ENCODE assay signal across 1 cellular context in the genomic region with DNA sequence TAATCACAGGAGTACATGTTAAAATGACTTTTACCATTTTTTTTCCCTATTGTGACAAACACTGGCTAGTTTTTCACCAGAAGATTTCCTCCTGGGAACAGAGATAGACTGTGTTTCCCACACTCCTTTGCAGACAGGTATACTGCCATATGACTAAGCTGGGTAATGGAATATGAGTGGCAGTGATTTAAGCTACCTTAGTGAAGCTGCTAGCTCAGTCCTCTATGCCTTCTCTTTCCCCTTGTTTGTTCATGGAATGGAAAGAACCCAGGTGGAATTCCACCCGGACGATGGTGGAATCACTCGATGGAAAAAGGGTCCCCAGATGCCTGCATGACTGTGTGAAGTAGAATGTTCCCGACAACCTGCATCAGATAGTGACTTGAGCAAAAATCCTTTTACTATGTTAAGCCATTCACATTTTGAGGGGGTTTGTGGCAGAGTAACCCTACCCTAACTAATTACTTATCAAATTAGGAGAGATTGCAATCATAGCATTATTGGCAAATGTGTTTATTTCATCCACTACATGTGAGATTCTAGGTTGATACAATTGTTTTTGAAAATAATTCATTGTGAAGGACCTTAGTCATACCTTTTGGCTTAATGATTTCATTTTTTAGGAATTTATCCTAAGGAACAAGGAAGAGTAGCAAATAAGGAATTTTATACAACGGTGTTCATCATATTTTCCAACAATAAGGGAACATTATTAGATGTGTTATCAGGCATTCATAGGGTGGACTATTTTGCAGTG.
A peak's percentile ranks its signal among the peaks of the same experiment; 100 is the strongest.
TF ChIP-seq lines count a peak whose summit lies in the region.

No MANE protein-coding gene starts in this region.

TF ChIP-seq in endothelial cell of umbilical vein, 7 proteins besides CTCF, POLR2A, EP300 and RAD21:
- peak; percentile 58 for TF ChIP-seq JUN (IDR thresholded peaks at IDR 0.05; ENCODE audit: borderline replicate concordance, insufficient read depth, insufficient read length, low read depth)
- TF ChIP-seq, protein P1, sequence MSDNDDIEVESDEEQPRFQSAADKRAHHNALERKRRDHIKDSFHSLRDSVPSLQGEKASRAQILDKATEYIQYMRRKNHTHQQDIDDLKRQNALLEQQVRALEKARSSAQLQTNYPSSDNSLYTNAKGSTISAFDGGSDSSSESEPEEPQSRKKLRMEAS (IDR thresholded peaks at IDR 0.05; ENCODE audit: insufficient read depth, insufficient read length), result no peak
- peak; percentile 69 for TF ChIP-seq GATA2 (IDR thresholded peaks at IDR 0.05; ENCODE audit: insufficient read depth, insufficient read length, low read depth, low read length)
- TF ChIP-seq FOS (IDR thresholded peaks at IDR 0.05; ENCODE audit: borderline replicate concordance, insufficient read depth, low read length), result no peak
- TF ChIP-seq MYC (IDR thresholded peaks at IDR 0.05; ENCODE audit: low read depth, low read length), result no peak
- no peak for TF ChIP-seq EZH2 (IDR thresholded peaks at IDR 0.05; ENCODE audit: borderline replicate concordance, low read depth, low read length, severe bottlenecking)
